8 cellular contexts compared by ENCODE assay signal in the genomic region with DNA sequence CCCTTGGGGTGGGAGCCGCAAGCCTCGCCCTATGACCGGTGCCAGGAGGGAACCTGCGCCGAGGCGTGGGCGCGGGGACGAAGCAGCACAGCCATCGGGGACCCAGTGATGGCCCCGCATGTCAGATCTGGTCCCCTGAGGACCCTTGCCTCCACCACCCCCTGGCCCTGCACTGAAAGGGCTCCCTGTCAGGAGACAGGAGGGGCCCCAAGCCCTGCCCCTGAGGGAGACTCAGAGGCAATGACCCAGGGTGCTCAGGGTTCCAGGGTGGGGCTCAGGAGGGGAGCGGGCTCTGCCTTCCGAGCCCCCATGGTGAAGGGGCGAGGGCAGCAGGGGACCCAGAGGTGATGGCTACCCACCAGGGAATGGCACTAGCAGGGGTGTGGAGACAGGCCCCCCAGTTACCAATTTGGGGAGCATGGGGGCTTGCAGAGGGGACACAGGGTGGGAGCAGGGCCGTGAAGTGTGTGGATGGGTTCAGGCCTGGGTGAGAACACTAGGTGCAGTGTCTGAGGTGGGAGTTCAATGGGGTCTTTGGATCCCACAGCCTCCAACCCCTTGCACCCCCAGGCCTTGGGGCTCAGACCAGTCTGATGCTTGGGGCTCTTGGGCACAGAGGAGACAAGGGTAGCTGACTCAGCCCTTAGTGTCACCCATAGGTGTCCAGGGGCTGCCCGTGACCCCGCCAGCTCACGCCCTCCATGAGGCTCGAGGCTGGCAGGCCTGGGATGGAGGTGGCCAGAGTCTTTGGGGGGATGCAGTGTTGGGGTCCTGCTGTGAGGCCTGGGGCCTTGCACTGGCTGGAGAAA. TPM values are rescaled to one million over a fixed set of nuclear protein-coding genes. Genes with fewer than 3 reads are reported as not detected.
DNase-seq lines count a peak whose midpoint lies in the region; ATAC-seq, FAIRE-seq and TF ChIP-seq lines count a peak whose summit lies in the region.

No MANE protein-coding gene starts in this region.

- 29% methylated on average over 18 of the region's 19 CpGs for WGBS in K562 (ENCODE audit: insufficient coverage, low coverage, missing lambda C conversion rate)
- 65 to 80% methylated on average over 7 of the region's 19 CpGs for WGBS in upper lobe of left lung, 2 donors

- H3K4me1 ChIP-seq in K562 (replicated peaks in 1 of 2; ENCODE audit: control insufficient read depth in 2 of 2, insufficient read depth in 2 of 2, low read length in 2 of 2): peaks cover 22 to 76% of the 10 kb centered on the region in 2 experiments
- peaks cover 31 to 43% (median 34%) of the 10 kb centered on the region in 4 donors for H3K4me1 ChIP-seq in upper lobe of left lung

- H3K4me3 Mint-ChIP-seq in activated naive CD4-positive, alpha-beta T cell treated with anti-CD3 and anti-CD28 coated beads, Interleukin-2, amount 10 ng/mL, durations not matched to agents 7 days and 5 days: peak overlapping the region; percentile 52
- peak overlapping the region; percentile 93 for H3K4me3 Mint-ChIP-seq in memory B cell

- H3K9me3 ChIP-seq in K562 (replicated peaks; ENCODE audit: control insufficient read depth, insufficient read depth, low read depth, low read length): no peaks in the 10 kb centered on the region
- H3K9me3 ChIP-seq in upper lobe of left lung: no peaks in the 10 kb centered on the region

- H3K9ac ChIP-seq in K562 (ENCODE audit: insufficient read depth in 1 of 2, low read depth in 2 of 2, low read length in 2 of 2): peak overlapping the region; percentile 48 to 82; a peak in 3 of 4 replicates

- H2AFZ ChIP-seq in K562 (ENCODE audit: low read depth, low read length): peak overlapping the region; percentile 87

- intact Hi-C loops in K562 (cut with micrococcal nuclease): no loop called here

- no peaks in the 10 kb centered on the region for H3K9me3 Mint-ChIP-seq in activated naive CD4-positive, alpha-beta T cell treated with anti-CD3 and anti-CD28 coated beads, Interleukin-2, amount 10 ng/mL, durations not matched to agents 7 days and 5 days
- H3K9me3 Mint-ChIP-seq in memory B cell: no peaks in the 10 kb centered on the region

- peaks cover 25% of the 10 kb centered on the region for H3K4me1 Mint-ChIP-seq in activated naive CD4-positive, alpha-beta T cell treated with anti-CD3 and anti-CD28 coated beads, Interleukin-2, amount 10 ng/mL, durations not matched to agents 7 days and 5 days
- peaks cover 22% of the 10 kb centered on the region for H3K4me1 Mint-ChIP-seq in memory B cell

- no peaks in the 10 kb centered on the region for H3K27me3 ChIP-seq in K562 (ENCODE audit: control insufficient read depth in 2 of 2, insufficient read depth in 2 of 2, low read length in 2 of 2)
- no peaks in the 10 kb centered on the region for H3K27me3 ChIP-seq in upper lobe of left lung

- POLR2A ChIA-PET in K562 (lab: Yijun Ruan, JAX): interaction anchor here (0.6 to 0.8 kb wide), 3 partner anchors 15 to 279 kb away, joined by 3 read pairs; no protein-coding TSS in a partner anchor

- no peak for FAIRE-seq in K562 (lab: Jason Lieb, UNC)

- H3K27ac ChIP-seq in K562 (ENCODE audit: extremely low read depth, low read depth, low read length) (peak overlapping the region; percentile 36; the same call in 2 of the 3 replicates), upper lobe of left lung (peak overlapping the region; percentile 26 to 89 (median 84))

- TF ChIP-seq RAD21 in K562 (CRISPR knock-in tag; conservative IDR thresholded peaks at IDR 0.05 in 1 of 2, IDR thresholded peaks at IDR 0.05 in 1 of 2): no peak

- TF ChIP-seq EP300 in K562 (IDR thresholded peaks at IDR 0.05; ENCODE audit: low read length) (no peak), upper lobe of left lung (IDR thresholded peaks at IDR 0.05) (no peak)

- H3K36me3 ChIP-seq in K562 (ENCODE audit: control insufficient read depth, insufficient read depth, low read length): peaks cover 15% of the 10 kb centered on the region; the same call in 1 of the 3 replicates
- H3K36me3 ChIP-seq in upper lobe of left lung: peaks cover 2 to 10% (median 6%) of the 10 kb centered on the region in 4 donors

- in situ Hi-C loops in K562 (cut with MboI): no loop called here

- TF ChIP-seq CTCF in K562 (IDR thresholded peaks at IDR 0.05 in 2 of 3, conservative IDR thresholded peaks at IDR 0.05 in 1 of 3; ENCODE audit: insufficient read depth in 2 of 3, low read depth in 1 of 3, low read length in 3 of 3): no peak
- no peak for TF ChIP-seq CTCF in upper lobe of left lung (IDR thresholded peaks at IDR 0.05)

- CTCF ChIA-PET in activated naive CD4-positive, alpha-beta T cell treated with anti-CD3 and anti-CD28 coated beads, Interleukin-2, amount 10 ng/mL, durations not matched to agents 7 days and 5 days (lab: Charles Lee): no interaction called here
- CTCF ChIA-PET in K562 (lab: Yijun Ruan, JAX; ENCODE audit: low intra/inter-chr PET ratio): no interaction called here

- H3K36me3 Mint-ChIP-seq in activated naive CD4-positive, alpha-beta T cell treated with anti-CD3 and anti-CD28 coated beads, Interleukin-2, amount 10 ng/mL, durations not matched to agents 7 days and 5 days: peaks cover 3% of the 10 kb centered on the region
- peaks cover 5% of the 10 kb centered on the region for H3K36me3 Mint-ChIP-seq in memory B cell

- peak overlapping the region; percentile 33 for H3K4me3 ChIP-seq in K562
- peak overlapping the region; percentile 3 to 97 (median 91) for H3K4me3 ChIP-seq in upper lobe of left lung

- H3K79me2 ChIP-seq in K562 (ENCODE audit: control insufficient read depth, insufficient read depth, low read length): peaks cover 17% of the 10 kb centered on the region

- no peak for DNase-seq in activated naive CD4-positive, alpha-beta T cell treated with anti-CD3 and anti-CD28 coated beads, Interleukin-2, amount 10 ng/mL, durations not matched to agents 7 days and 5 days
- DNase-seq in activated naive CD4-positive, alpha-beta T cell treated with Interleukin-2 at 50 U/mL for 16 hours: no peak
- DNase-seq in K562 (ENCODE audit: extremely low read depth in 1 of 4, low spot score in 3 of 4) (no peak), memory B cell (ENCODE audit: low spot score in 2 of 2) (no peak), upper lobe of left lung (peak in 1 of 2 donors; percentile 62), OCI-M2 (lab: John Stamatoyannopoulos, UW; ENCODE audit: unreplicated experiment) (no peak)

- peaks cover 29% of the 10 kb centered on the region for H3K27me3 Mint-ChIP-seq in activated naive CD4-positive, alpha-beta T cell treated with anti-CD3 and anti-CD28 coated beads, Interleukin-2, amount 10 ng/mL, durations not matched to agents 7 days and 5 days
- H3K27me3 Mint-ChIP-seq in memory B cell: no peaks in the 10 kb centered on the region

- H3K9me1 ChIP-seq in K562 (ENCODE audit: control insufficient read depth, insufficient read depth, low read length): peaks cover 3% of the 10 kb centered on the region

- peak overlapping the region; percentile 55 for H3K27ac Mint-ChIP-seq in activated naive CD4-positive, alpha-beta T cell treated with anti-CD3 and anti-CD28 coated beads, Interleukin-2, amount 10 ng/mL, durations not matched to agents 7 days and 5 days
- peak overlapping the region; percentile 94 for H3K27ac Mint-ChIP-seq in memory B cell

- ATAC-seq in K562: no peak
- no peak for ATAC-seq in memory B cell (ENCODE audit: low read depth)
- ATAC-seq in upper lobe of left lung (ENCODE audit: low FRiP score in 2 of 2): no peak
- ATAC-seq in GM18502 (IDR thresholded peaks at IDR 0.05; ENCODE audit: poor library complexity, unreplicated experiment): no peak
- no peak for ATAC-seq in GM21526 (IDR thresholded peaks at IDR 0.05; ENCODE audit: low FRiP score, unreplicated experiment)

- no peak; the same call in 1 of the 2 replicates for TF ChIP-seq POLR2A in K562 (conservative IDR thresholded peaks at IDR 0.05)
- no peak for TF ChIP-seq POLR2A in upper lobe of left lung (IDR thresholded peaks at IDR 0.05)

- H3K4me2 ChIP-seq in K562 (ENCODE audit: insufficient read depth, low read length): peak overlapping the region; percentile 68

- TSS peak; percentile 47 for BruUV-seq in K562 (replicated peaks; lab: Mats Ljungman, UMichigan)

- 0 out of 2 replicates have a peak, but pooled peaks cover 4% of the 10 kb centered on the region for H4K20me1 ChIP-seq in K562 (replicated peaks; ENCODE audit: control insufficient read depth, insufficient read depth, low read length)

RNA-seq across cellular contexts. Expression of a gene that starts 0.5 kb away (rescaled TPM):
- total RNA-seq in K562 (2011; cell fraction: chromatin; rRNA removed; ENCODE audit: low replicate concordance): 8.0 and 39.1 TPM in 2 replicates
- total RNA-seq in K562 (2011; cell fraction: nucleolus; rRNA removed): 24.1 and 24.3 TPM in 2 replicates
- total RNA-seq in K562 (2011; cell fraction: nucleoplasm; rRNA removed): 9.9 and 12.5 TPM in 2 replicates
- 1.5 and 1.6 TPM in 2 replicates for total RNA-seq in K562 (2014; rRNA removed)
- 0.13 and 0.22 TPM in 2 replicates for total RNA-seq in K562 (2014; rRNA removed; fragmentation: Illumina TruSeq; extraction: Trizol)
- 1.0 and 1.3 TPM in 2 replicates for total RNA-seq in K562 (2015; rRNA removed; fragmentation: Illumina TruSeq; extraction: Trizol)
- total RNA-seq in K562 (2021): 3.4 and 4.5 TPM in 2 replicates
- 1.0 and 1.6 TPM in 2 replicates for polyA plus RNA-seq in K562 (2011; rRNA removed)
- polyA plus RNA-seq in K562 (2011; cell fraction: cytosol; rRNA removed): 0.84 and 3.6 TPM in 2 replicates
- 11.6 and 26.8 TPM in 2 replicates for polyA plus RNA-seq in K562 (2011; cell fraction: nucleus; rRNA removed)
- 3.3 and 10.8 TPM in 2 replicates for polyA plus RNA-seq in K562 (2012)
- polyA plus RNA-seq in K562 (2014; fragmentation: Illumina TruSeq; extraction: Trizol): 0.61 and 1.4 TPM in 2 replicates
- under 1 TPM in 1 of 2 experiments, not detected in 1; 0.03 TPM for polyA plus RNA-seq in K562 (2014; fragmentation: Nextera tagmentation; extraction: Ambion mirVana)
- 3.6 and 4.3 TPM in 2 replicates for polyA plus RNA-seq in K562 (2014; rRNA removed)
- polyA minus RNA-seq in K562 (2011; rRNA and poly(A)+ RNA removed): 0.45 and 0.77 TPM in 2 replicates
- polyA minus RNA-seq in K562 (2011; cell fraction: cytosol; rRNA and poly(A)+ RNA removed): 0.86 and 1.1 TPM in 2 replicates
- polyA minus RNA-seq in K562 (2011; cell fraction: nucleus; rRNA and poly(A)+ RNA removed): 3.6 and 4.6 TPM in 2 replicates
- 10 to 100 TPM in 1 of 6 donors, 1 to 10 TPM in 5; 3.5 to 11.5 (median 5.8) TPM for total RNA-seq in upper lobe of left lung

RNA-seq across cellular contexts. Expression of a gene that starts 2.5 kb away (rescaled TPM):
- 31.9 and 88.4 TPM in 2 replicates for total RNA-seq in K562 (2011; cell fraction: chromatin; rRNA removed; ENCODE audit: low replicate concordance)
- 70.2 and 80.9 TPM in 2 replicates for total RNA-seq in K562 (2011; cell fraction: nucleolus; rRNA removed)
- 37.3 and 47.9 TPM in 2 replicates for total RNA-seq in K562 (2011; cell fraction: nucleoplasm; rRNA removed)
- total RNA-seq in K562 (2014; rRNA removed): 73.5 and 75.9 TPM in 2 replicates
- 11.3 and 16.8 TPM in 2 replicates for total RNA-seq in K562 (2014; rRNA removed; fragmentation: Illumina TruSeq; extraction: Trizol)
- total RNA-seq in K562 (2015; rRNA removed; fragmentation: Illumina TruSeq; extraction: Trizol): 41.3 and 43.3 TPM in 2 replicates
- 64.9 and 68.5 TPM in 2 replicates for total RNA-seq in K562 (2021)
- polyA plus RNA-seq in K562 (2011; rRNA removed): 29.6 and 34.9 TPM in 2 replicates
- 39.3 and 69.6 TPM in 2 replicates for polyA plus RNA-seq in K562 (2011; cell fraction: cytosol; rRNA removed)
- polyA plus RNA-seq in K562 (2011; cell fraction: nucleus; rRNA removed): 98.3 and 113 TPM in 2 replicates
- 47.4 and 91.9 TPM in 2 replicates for polyA plus RNA-seq in K562 (2012)
- 28.0 and 46.2 TPM in 2 replicates for polyA plus RNA-seq in K562 (2014; fragmentation: Illumina TruSeq; extraction: Trizol)
- 1 to 10 TPM; 2.8 to 5.8 TPM for polyA plus RNA-seq in K562 (2014; fragmentation: Nextera tagmentation; extraction: Ambion mirVana)
- 52.0 and 61.3 TPM in 2 replicates for polyA plus RNA-seq in K562 (2014; rRNA removed)
- polyA minus RNA-seq in K562 (2011; rRNA and poly(A)+ RNA removed): 17.3 and 37.2 TPM in 2 replicates
- polyA minus RNA-seq in K562 (2011; cell fraction: cytosol; rRNA and poly(A)+ RNA removed): 18.2 and 20.6 TPM in 2 replicates
- 13.1 and 25.3 TPM in 2 replicates for polyA minus RNA-seq in K562 (2011; cell fraction: nucleus; rRNA and poly(A)+ RNA removed)
- total RNA-seq in upper lobe of left lung: 10 to 100 TPM; 45.5 to 85.0 (median 59.9) TPM

RNA-seq across cellular contexts. Expression of a gene that starts 22.7 kb away (rescaled TPM):
- 3.8 and 17.0 TPM in 2 replicates for total RNA-seq in K562 (2011; cell fraction: chromatin; rRNA removed; ENCODE audit: low replicate concordance)
- total RNA-seq in K562 (2011; cell fraction: nucleolus; rRNA removed): 10.9 and 14.7 TPM in 2 replicates
- total RNA-seq in K562 (2011; cell fraction: nucleoplasm; rRNA removed): 6.7 and 8.2 TPM in 2 replicates
- 2.0 and 2.9 TPM in 2 replicates for total RNA-seq in K562 (2014; rRNA removed)
- total RNA-seq in K562 (2014; rRNA removed; fragmentation: Illumina TruSeq; extraction: Trizol): 0.19 TPM in 1 of 2 replicates, not detected in the other
- 0.98 and 1.1 TPM in 2 replicates for total RNA-seq in K562 (2015; rRNA removed; fragmentation: Illumina TruSeq; extraction: Trizol)
- 3.5 and 3.9 TPM in 2 replicates for total RNA-seq in K562 (2021)
- polyA plus RNA-seq in K562 (2011; rRNA removed): 1.1 and 2.8 TPM in 2 replicates
- 1.3 and 3.2 TPM in 2 replicates for polyA plus RNA-seq in K562 (2011; cell fraction: cytosol; rRNA removed)
- polyA plus RNA-seq in K562 (2011; cell fraction: nucleus; rRNA removed): 28.7 and 36.1 TPM in 2 replicates
- polyA plus RNA-seq in K562 (2012): 3.2 and 9.3 TPM in 2 replicates
- polyA plus RNA-seq in K562 (2014; fragmentation: Illumina TruSeq; extraction: Trizol): 0.48 and 0.98 TPM in 2 replicates
- not detected for polyA plus RNA-seq in K562 (2014; fragmentation: Nextera tagmentation; extraction: Ambion mirVana)
- polyA plus RNA-seq in K562 (2014; rRNA removed): 1.8 and 4.2 TPM in 2 replicates
- 0.14 and 0.30 TPM in 2 replicates for polyA minus RNA-seq in K562 (2011; rRNA and poly(A)+ RNA removed)
- polyA minus RNA-seq in K562 (2011; cell fraction: cytosol; rRNA and poly(A)+ RNA removed): 1.2 and 1.4 TPM in 2 replicates
- polyA minus RNA-seq in K562 (2011; cell fraction: nucleus; rRNA and poly(A)+ RNA removed): 4.0 and 6.1 TPM in 2 replicates
- total RNA-seq in upper lobe of left lung: 10 to 100 TPM in 2 of 6 donors, 1 to 10 TPM in 4; 4.6 to 32.5 (median 6.7) TPM

RNA-seq across cellular contexts. Expression of a gene that starts 22.9 kb away (rescaled TPM):
- total RNA-seq in K562 (2011; cell fraction: chromatin; rRNA removed; ENCODE audit: low replicate concordance): 15.6 and 50.0 TPM in 2 replicates
- total RNA-seq in K562 (2011; cell fraction: nucleolus; rRNA removed): 73.5 and 76.5 TPM in 2 replicates
- total RNA-seq in K562 (2011; cell fraction: nucleoplasm; rRNA removed): 28.3 and 32.9 TPM in 2 replicates
- total RNA-seq in K562 (2014; rRNA removed) (45.2 and 50.3 TPM in 2 replicates), K562 (2014; rRNA removed; fragmentation: Illumina TruSeq; extraction: Trizol) (1.1 and 2.2 TPM in 2 replicates), K562 (2015; rRNA removed; fragmentation: Illumina TruSeq; extraction: Trizol) (16.2 and 18.6 TPM in 2 replicates), K562 (2021) (30.5 and 31.7 TPM in 2 replicates), upper lobe of left lung (100 to 1,000 TPM in 5 of 6 donors, 10 to 100 TPM in 1; 80.2 to 222 (median 129) TPM)
- polyA plus RNA-seq in K562 (2011; rRNA removed) (19.8 and 30.3 TPM in 2 replicates), K562 (2014; fragmentation: Illumina TruSeq; extraction: Trizol) (3.0 and 17.0 TPM in 2 replicates), K562 (2014; fragmentation: Nextera tagmentation; extraction: Ambion mirVana) (under 1 TPM; 0.41 to 0.92 TPM), K562 (2014; rRNA removed) (44.3 and 52.7 TPM in 2 replicates)
- 43.4 and 94.2 TPM in 2 replicates for polyA plus RNA-seq in K562 (2011; cell fraction: cytosol; rRNA removed)
- 170 and 239 TPM in 2 replicates for polyA plus RNA-seq in K562 (2011; cell fraction: nucleus; rRNA removed)
- 27.7 and 32.0 TPM in 2 replicates for polyA plus RNA-seq in K562 (2012)
- 2.7 and 4.7 TPM in 2 replicates for polyA minus RNA-seq in K562 (2011; rRNA and poly(A)+ RNA removed)
- 10.8 and 13.3 TPM in 2 replicates for polyA minus RNA-seq in K562 (2011; cell fraction: cytosol; rRNA and poly(A)+ RNA removed)
- polyA minus RNA-seq in K562 (2011; cell fraction: nucleus; rRNA and poly(A)+ RNA removed): 18.8 and 21.8 TPM in 2 replicates

RNA-seq across cellular contexts. Expression of a gene that starts 30.8 kb away (rescaled TPM):
- 70.8 and 222 TPM in 2 replicates for total RNA-seq in K562 (2011; cell fraction: chromatin; rRNA removed; ENCODE audit: low replicate concordance)
- 197 and 200 TPM in 2 replicates for total RNA-seq in K562 (2011; cell fraction: nucleolus; rRNA removed)
- total RNA-seq in K562 (2011; cell fraction: nucleoplasm; rRNA removed): 94.3 and 102 TPM in 2 replicates
- 159 and 178 TPM in 2 replicates for total RNA-seq in K562 (2014; rRNA removed)
- 12.9 and 20.3 TPM in 2 replicates for total RNA-seq in K562 (2014; rRNA removed; fragmentation: Illumina TruSeq; extraction: Trizol)
- 97.2 and 102 TPM in 2 replicates for total RNA-seq in K562 (2015; rRNA removed; fragmentation: Illumina TruSeq; extraction: Trizol)
- 160 and 164 TPM in 2 replicates for total RNA-seq in K562 (2021)
- polyA plus RNA-seq in K562 (2011; rRNA removed): 38.5 and 71.1 TPM in 2 replicates
- 53.4 and 159 TPM in 2 replicates for polyA plus RNA-seq in K562 (2011; cell fraction: cytosol; rRNA removed)
- 178 and 263 TPM in 2 replicates for polyA plus RNA-seq in K562 (2011; cell fraction: nucleus; rRNA removed)
- 144 and 249 TPM in 2 replicates for polyA plus RNA-seq in K562 (2012)
- 44.3 and 107 TPM in 2 replicates for polyA plus RNA-seq in K562 (2014; fragmentation: Illumina TruSeq; extraction: Trizol)
- polyA plus RNA-seq in K562 (2014; fragmentation: Nextera tagmentation; extraction: Ambion mirVana): 10 to 100 TPM in 1 of 2 experiments, 1 to 10 TPM in 1; 2.5 to 11.8 TPM
- polyA plus RNA-seq in K562 (2014; rRNA removed): 104 and 114 TPM in 2 replicates
- polyA minus RNA-seq in K562 (2011; rRNA and poly(A)+ RNA removed): 18.1 and 34.7 TPM in 2 replicates
- 72.0 and 82.7 TPM in 2 replicates for polyA minus RNA-seq in K562 (2011; cell fraction: cytosol; rRNA and poly(A)+ RNA removed)
- polyA minus RNA-seq in K562 (2011; cell fraction: nucleus; rRNA and poly(A)+ RNA removed): 72.2 and 76.6 TPM in 2 replicates
- 100 to 1,000 TPM; 236 to 374 (median 339) TPM for total RNA-seq in upper lobe of left lung
